10 cellular contexts compared by ENCODE assay signal in genomic region chr22:46087336-46087690, GRCh38.
A peak's percentile ranks its signal among the peaks of the same experiment; 100 is the strongest.
DNase-seq lines count a peak whose midpoint lies in the region; ATAC-seq, FAIRE-seq and TF ChIP-seq lines count a peak whose summit lies in the region.
"Had no signal": no experiment of that assay in that cellular context is flagged by ENCODE, and none has a peak within 500 bp of the region (broad histone marks: within the 10 kb centered on the region; RNA-seq: fewer than 3 reads in every experiment).

No MANE protein-coding gene starts in this region.

- H3K27me3 ChIP-seq in RWPE2 (ENCODE audit: insufficient read depth, poor library complexity, severe bottlenecking) (no peaks in the 10 kb centered on the region), esophagus squamous epithelium (no peaks in the 10 kb centered on the region), prostate gland (replicated peaks; ENCODE audit: insufficient read depth) (no peaks in the 10 kb centered on the region), Karpas-422 (ENCODE audit: low read length) (no peaks in the 10 kb centered on the region)

- H3K79me2 ChIP-seq in Karpas-422 (ENCODE audit: low read length): peaks cover 67% of the 10 kb centered on the region

- 71% methylated on average over 8 of the region's 14 CpGs for WGBS in A549 (ENCODE audit: missing lambda C conversion rate)
- 55 to 60% methylated on average over 1 to 4 of the region's 14 CpGs for WGBS in esophagus squamous epithelium, 2 donors
- WGBS in prostate gland: 50% methylated on average over 10 of the region's 14 CpGs

- peaks cover 10% of the 10 kb centered on the region for H4K20me1 ChIP-seq in Karpas-422 (ENCODE audit: insufficient read depth, low read depth, low read length)

- no peak for TF ChIP-seq EP300 in A549 (IDR thresholded peaks at IDR 0.05)

- H3K4me3 Mint-ChIP-seq in natural killer cell treated with Interleukin-12 subunit alpha and Interleukin-12 subunit beta and Interleukin-15 and Interleukin-18, amount 100 ng/mL, for 72 hours: no peak overlapping the region

- H3K9me3 Mint-ChIP-seq in natural killer cell treated with Interleukin-12 subunit alpha and Interleukin-12 subunit beta and Interleukin-15 and Interleukin-18, amount 100 ng/mL, for 72 hours: no peaks in the 10 kb centered on the region

- H3K27ac ChIP-seq in A549 (peak overlapping the region; percentile 99 to 100), RWPE2 (ENCODE audit: poor library complexity, severe bottlenecking) (peak overlapping the region; percentile 99), esophagus squamous epithelium (peak overlapping the region; percentile 92 to 100 (median 100)), prostate gland (peak overlapping the region; percentile 96 to 99), Karpas-422 (ENCODE audit: low read length) (no peak overlapping the region)

- intact Hi-C loops in esophagus squamous epithelium (cut with DNase I): no loop called here
- intact Hi-C loops in prostate gland (cut with DNase I): no loop called here

- DNase-seq in A549 (ENCODE audit: low read depth in 1 of 2, low spot score in 1 of 2) (no peak), RWPE2 (ENCODE audit: low spot score) (no peak), esophagus squamous epithelium (lab: John Stamatoyannopoulos, UW) (no peak), prostate gland (ENCODE audit: low spot score) (no peak), NCI-H774 (lab: John Stamatoyannopoulos, UW) (no peak), Karpas-422 (no peak)
- no peak for DNase-seq in natural killer cell treated with Interleukin-12 subunit alpha and Interleukin-12 subunit beta and Interleukin-15 and Interleukin-18, amount 100 ng/mL, for 72 hours (ENCODE audit: low spot score)
- DNase-seq: NCI-H2029 treated with DMSO at 0.1 percent for 48 hours, OCI-M1 had no signal

- no peak overlapping the region for H3K9ac ChIP-seq in Karpas-422 (ENCODE audit: low read length)

- H3K9me2 ChIP-seq in Karpas-422 (replicated peaks; ENCODE audit: insufficient read depth, low read length): no peaks in the 10 kb centered on the region

- H3K9me3 ChIP-seq in A549 (no peaks in the 10 kb centered on the region), RWPE2 (ENCODE audit: severe bottlenecking) (no peaks in the 10 kb centered on the region), esophagus squamous epithelium (no peaks in the 10 kb centered on the region), prostate gland (no peaks in the 10 kb centered on the region), Karpas-422 (ENCODE audit: low read length) (no peaks in the 10 kb centered on the region)

- H3K4me2 ChIP-seq in A549: peak overlapping the region; percentile 96
- no peak overlapping the region for H3K4me2 ChIP-seq in Karpas-422 (ENCODE audit: low read depth, low read length, poor library complexity, severe bottlenecking)

- no peak for TF ChIP-seq CTCF in A549 (IDR thresholded peaks at IDR 0.05)
- TF ChIP-seq CTCF in RWPE2 (IDR thresholded peaks at IDR 0.05; ENCODE audit: poor library complexity, severe bottlenecking): no peak
- no peak for TF ChIP-seq CTCF in esophagus squamous epithelium (IDR thresholded peaks at IDR 0.05)
- no peak for TF ChIP-seq CTCF in prostate gland (IDR thresholded peaks at IDR 0.05)

- peaks cover 0 to 9% of the 10 kb centered on the region in 2 donors for H3K4me1 Mint-ChIP-seq in natural killer cell treated with Interleukin-12 subunit alpha and Interleukin-12 subunit beta and Interleukin-15 and Interleukin-18, amount 100 ng/mL, for 72 hours (ENCODE audit: low read depth in 2 of 2)

- no peak for TF ChIP-seq RAD21 in A549 (conservative IDR thresholded peaks at IDR 0.05 in 1 of 2, IDR thresholded peaks at IDR 0.05 in 1 of 2)

- ATAC-seq in A549: no peak
- ATAC-seq in RWPE2 (ENCODE audit: low read depth): no peak
- no peak for ATAC-seq in HG03196 (IDR thresholded peaks at IDR 0.05; ENCODE audit: unreplicated experiment)
- no peak for ATAC-seq in natural killer cell treated with Interleukin-12 subunit alpha and Interleukin-12 subunit beta and Interleukin-15 and Interleukin-18, amount 100 ng/mL, for 72 hours

- CTCF ChIA-PET in A549 (lab: Yijun Ruan, JAX): interaction anchor here (0.9 to 2.9 kb wide), 3 partner anchors 10 to 80 kb away, joined by 3 to 18 read pairs (median 3); no protein-coding TSS in a partner anchor

- no peak for FAIRE-seq in A549 (lab: Jason Lieb, UNC)

- TF ChIP-seq POLR2A in A549 (IDR thresholded peaks at IDR 0.05; ENCODE audit: low read length) (no peak), esophagus squamous epithelium (IDR thresholded peaks at IDR 0.05) (no peak), prostate gland (IDR thresholded peaks at IDR 0.05) (no peak)

- H3K4me3 ChIP-seq in A549 (peak overlapping the region; percentile 52), RWPE2 (ENCODE audit: severe bottlenecking) (peak overlapping the region; percentile 64), esophagus squamous epithelium (peak overlapping the region; percentile 1 to 58 (median 31)), prostate gland (no peak overlapping the region), Karpas-422 (ENCODE audit: low read length) (no peak overlapping the region)

- H2AFZ ChIP-seq in Karpas-422 (ENCODE audit: low read length): no peak overlapping the region

- H3K27ac Mint-ChIP-seq in natural killer cell treated with Interleukin-12 subunit alpha and Interleukin-12 subunit beta and Interleukin-15 and Interleukin-18, amount 100 ng/mL, for 72 hours: peak overlapping the region in 1 of 2 donors; percentile 45

- no peaks in the 10 kb centered on the region for H3K27me3 Mint-ChIP-seq in natural killer cell treated with Interleukin-12 subunit alpha and Interleukin-12 subunit beta and Interleukin-15 and Interleukin-18, amount 100 ng/mL, for 72 hours

- POLR2A ChIA-PET in A549 (lab: Yijun Ruan, JAX): interaction anchor here (0.8 to 2.5 kb wide), 5 partner anchors 8 to 73 kb away, joined by 3 to 11 read pairs (median 3); no protein-coding TSS in a partner anchor

- H3K4me1 ChIP-seq in A549: peaks cover 84% of the 10 kb centered on the region
- peaks cover 57% of the 10 kb centered on the region for H3K4me1 ChIP-seq in RWPE2 (ENCODE audit: insufficient read depth, poor library complexity, severe bottlenecking)
- peaks cover 92 to 100% (median 99%) of the 10 kb centered on the region in 3 donors for H3K4me1 ChIP-seq in esophagus squamous epithelium
- peaks cover 72% of the 10 kb centered on the region for H3K4me1 ChIP-seq in prostate gland (replicated peaks)
- H3K4me1 ChIP-seq in Karpas-422 (ENCODE audit: low read length): no peaks in the 10 kb centered on the region

- H3K36me3 Mint-ChIP-seq in natural killer cell treated with Interleukin-12 subunit alpha and Interleukin-12 subunit beta and Interleukin-15 and Interleukin-18, amount 100 ng/mL, for 72 hours: no peaks in the 10 kb centered on the region

- peaks cover 90% of the 10 kb centered on the region for H3K36me3 ChIP-seq in RWPE2 (ENCODE audit: low read depth)
- peaks cover 6 to 63% (median 11%) of the 10 kb centered on the region in 3 donors for H3K36me3 ChIP-seq in esophagus squamous epithelium
- peaks cover 0 to 4% of the 10 kb centered on the region in 2 donors for H3K36me3 ChIP-seq in prostate gland
- H3K36me3 ChIP-seq in Karpas-422 (ENCODE audit: insufficient read depth, low read length): 0 out of 2 replicates have a peak, but pooled peaks cover 5% of the 10 kb centered on the region

TF ChIP-seq in A549, 52 proteins besides CTCF, POLR2A, EP300 and RAD21:
- TF ChIP-seq CHD4 (IDR thresholded peaks at IDR 0.05; ENCODE audit: borderline replicate concordance) (no peak), JUN (IDR thresholded peaks at IDR 0.05) (no peak), NR3C1 (IDR thresholded peaks at IDR 0.05) (no peak), CEBPB (IDR thresholded peaks at IDR 0.05) (no peak), E2F6 (IDR thresholded peaks at IDR 0.05; ENCODE audit: borderline replicate concordance, low read depth) (no peak), HOXB5 (CRISPR knock-in tag; IDR thresholded peaks at IDR 0.05) (no peak), ELK1 (IDR thresholded peaks at IDR 0.05; ENCODE audit: low read depth, low read length) (no peak), MAX (IDR thresholded peaks at IDR 0.05) (no peak), NPAS2 (CRISPR knock-in tag; IDR thresholded peaks at IDR 0.05; ENCODE audit: borderline replicate concordance) (no peak), NFE2L2 (conservative IDR thresholded peaks at IDR 0.05; ENCODE audit: low read length) (no peak), CBX2 (IDR thresholded peaks at IDR 0.05; ENCODE audit: borderline replicate concordance, low read depth) (no peak), HES2 (IDR thresholded peaks at IDR 0.05) (no peak)

Comparison
In these comparisons a context has a peak if more than half of its experiments do, and no peak if none do; other contexts are left out.
1. H3K4me3 ChIP-seq: peak in A549 (single experiment), RWPE2 (single experiment) and esophagus squamous epithelium (4 of 4); none in prostate gland (0 of 2) and Karpas-422 (single experiment).